17 cellular contexts compared by ENCODE assay signal in the genomic region with DNA sequence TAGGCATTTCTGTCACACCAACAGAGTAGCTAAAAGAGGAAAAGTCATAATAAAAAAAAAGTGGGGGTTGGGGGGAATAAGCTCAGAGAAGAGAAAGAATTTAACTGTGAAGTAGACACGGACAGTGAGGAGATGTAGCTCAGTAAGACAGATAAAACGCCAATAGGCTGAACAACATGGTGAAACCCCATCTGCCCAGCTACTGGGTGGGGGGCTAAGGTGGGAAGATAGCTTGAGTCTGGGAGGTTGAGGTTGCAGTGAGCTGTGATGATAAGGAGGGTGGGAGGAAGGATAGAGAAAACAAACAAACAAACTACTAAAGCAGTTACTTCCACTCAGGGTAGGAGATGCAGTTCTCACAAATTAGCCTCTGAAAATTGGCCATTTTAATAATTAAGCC.
"Had no signal": no experiment of that assay in that cellular context is flagged by ENCODE, and none has a peak within 500 bp of the region (broad histone marks: within the 10 kb centered on the region; RNA-seq: fewer than 3 reads in every experiment).

No MANE protein-coding gene starts in this region.

- H3K9me3 ChIP-seq: heart left ventricle, right atrium auricular region, sigmoid colon, stomach, thoracic aorta had no signal

- DNase-seq: effector memory CD8-positive, alpha-beta T cell; foreskin keratinocyte; heart left ventricle; hippocampal formation; naive thymus-derived CD8-positive, alpha-beta T cell; sigmoid colon; stimulated activated CD4-positive, alpha-beta T cell treated with anti-CD3 and anti-CD28 coated beads, Interleukin-2, amount 100 ng/mL, for 24 hours; stimulated activated CD4-positive, alpha-beta T cell treated with anti-CD3 and anti-CD28 coated beads, Interleukin-4, amount 100 ng/mL, for 4 hours; stimulated activated naive CD4-positive, alpha-beta T cell; stomach; substantia nigra; trophoblast cell had no signal

- H3K27me3 ChIP-seq: foreskin keratinocyte, heart left ventricle, right atrium auricular region, sigmoid colon, stomach had no signal

- H3K4me1 ChIP-seq: right atrium auricular region had no signal

- H3K27ac ChIP-seq: foreskin keratinocyte, heart left ventricle, right atrium auricular region, sigmoid colon, skin epidermis, stomach, thoracic aorta had no signal

- H3K27me3 Mint-ChIP-seq: dendritic cell treated with granulocyte-macrophage colony-stimulating factor and Interleukin-4, amounts not matched to agents 40 ng/mL and 50 ng/mL, for 4 days; effector memory CD8-positive, alpha-beta T cell; naive thymus-derived CD8-positive, alpha-beta T cell had no signal

- H3K4me3 Mint-ChIP-seq: dendritic cell treated with granulocyte-macrophage colony-stimulating factor and Interleukin-4, amounts not matched to agents 40 ng/mL and 50 ng/mL, for 4 days; effector memory CD8-positive, alpha-beta T cell; naive thymus-derived CD8-positive, alpha-beta T cell; neural crest cell had no signal

- H3K9me3 Mint-ChIP-seq: dendritic cell treated with granulocyte-macrophage colony-stimulating factor and Interleukin-4, amounts not matched to agents 40 ng/mL and 50 ng/mL, for 4 days; effector memory CD8-positive, alpha-beta T cell; naive thymus-derived CD8-positive, alpha-beta T cell had no signal

- H3K4me3 ChIP-seq: heart left ventricle, right atrium auricular region, sigmoid colon, skin epidermis, stomach, thoracic aorta had no signal

- ATAC-seq: effector memory CD8-positive, alpha-beta T cell; foreskin keratinocyte; heart left ventricle; naive thymus-derived CD8-positive, alpha-beta T cell had no signal

- H3K27ac Mint-ChIP-seq: dendritic cell treated with granulocyte-macrophage colony-stimulating factor and Interleukin-4, amounts not matched to agents 40 ng/mL and 50 ng/mL, for 4 days; effector memory CD8-positive, alpha-beta T cell had no signal

- H3K36me3 ChIP-seq: heart left ventricle, right atrium auricular region, sigmoid colon, stomach, thoracic aorta had no signal
